In genomic region chr10:11091517-11092102, GRCh38 we compare ENCODE assay signal across 29 cellular contexts.
DNase-seq lines count a peak whose midpoint lies in the region; ATAC-seq, FAIRE-seq and TF ChIP-seq lines count a peak whose summit lies in the region.
"Had no signal": no experiment of that assay in that cellular context is flagged by ENCODE, and none has a peak within 500 bp of the region (broad histone marks: within the 10 kb centered on the region; RNA-seq: fewer than 3 reads in every experiment).

No MANE protein-coding gene starts in this region.

- FAIRE-seq in GM19239 (lab: Jason Lieb, UNC) = peak; percentile 58
- FAIRE-seq: colon, GM12892, H54, HTR-8/SVneo had no signal

- H3K4me1 Mint-ChIP-seq in stimulated activated naive CD8-positive, alpha-beta T cell treated with anti-CD3 and anti-CD28 coated beads, Interleukin-15, amount 100 ng/mL, for 72 hours = no peaks in the 10 kb centered on the region
- H3K4me1 Mint-ChIP-seq: activated naive CD8-positive, alpha-beta T cell treated with anti-CD3 and anti-CD28 coated beads, Interleukin-2, amount 10 ng/mL, durations not matched to agents 7 days and 5 days had no signal

- H3K4me3 Mint-ChIP-seq in stimulated activated naive CD8-positive, alpha-beta T cell treated with anti-CD3 and anti-CD28 coated beads, Interleukin-15, amount 100 ng/mL, for 72 hours = peak overlapping the region in 1 of 2 donors; percentile 17
- H3K4me3 Mint-ChIP-seq: activated CD8-positive, alpha-beta memory T cell treated with anti-CD3 and anti-CD28 coated beads, Interleukin-2, amount 10 ng/mL, durations not matched to agents 7 days and 5 days; activated naive CD8-positive, alpha-beta T cell treated with anti-CD3 and anti-CD28 coated beads, Interleukin-2, amount 10 ng/mL, durations not matched to agents 7 days and 5 days; type B pancreatic cell had no signal

- ATAC-seq in HG03469 (IDR thresholded peaks at IDR 0.05; ENCODE audit: unreplicated experiment) (peak; percentile 61), GM18867 (IDR thresholded peaks at IDR 0.05; ENCODE audit: unreplicated experiment) (no peak)
- ATAC-seq in stimulated activated naive CD8-positive, alpha-beta T cell treated with anti-CD3 and anti-CD28 coated beads, Interleukin-15, amount 100 ng/mL, for 72 hours = peak; percentile 55
- ATAC-seq: activated CD8-positive, alpha-beta memory T cell treated with anti-CD3 and anti-CD28 coated beads, Interleukin-2, amount 10 ng/mL, durations not matched to agents 7 days and 5 days; gastroesophageal sphincter had no signal

- no peak overlapping the region for H3K27ac ChIP-seq in coronary artery
- H3K27ac ChIP-seq: ascending aorta, gastroesophageal sphincter, right atrium auricular region, VCaP had no signal

- H3K9me3 Mint-ChIP-seq in stimulated activated naive CD8-positive, alpha-beta T cell treated with anti-CD3 and anti-CD28 coated beads, Interleukin-15, amount 100 ng/mL, for 72 hours = no peaks in the 10 kb centered on the region
- H3K9me3 Mint-ChIP-seq: activated naive CD8-positive, alpha-beta T cell treated with anti-CD3 and anti-CD28 coated beads, Interleukin-2, amount 10 ng/mL, durations not matched to agents 7 days and 5 days; activated T-helper 2 cell treated with anti-CD3 and anti-CD28 coated beads, Interferon-gamma antibody, Interleukin-2, Interleukin-4, amounts not matched to agents 10 μg/mL and 5 μg/mL and 100 μg/mL, durations not matched to agents 14 hours and 24 hours and 36 hours; type B pancreatic cell had no signal

- no peak overlapping the region for H3K4me3 ChIP-seq in coronary artery
- H3K4me3 ChIP-seq: ascending aorta, gastroesophageal sphincter, right atrium auricular region, smooth muscle cell had no signal

- no peaks in the 10 kb centered on the region for H3K27me3 Mint-ChIP-seq in stimulated activated naive CD8-positive, alpha-beta T cell treated with anti-CD3 and anti-CD28 coated beads, Interleukin-15, amount 100 ng/mL, for 72 hours

- DNase-seq in stimulated activated CD4-positive, alpha-beta T cell treated with anti-CD3 and anti-CD28 coated beads, Interleukin-15, amount 100 ng/mL, for 24 hours = peak; percentile 32
- no peak for DNase-seq in stimulated activated CD4-positive, alpha-beta T cell treated with anti-CD3 and anti-CD28 coated beads, Interleukin-4, amount 100 ng/mL, for 4 hours
- DNase-seq in GM19239 (ENCODE audit: insufficient read length, low spot score) = no peak
- peak in 1 of 2 donors; percentile 20 for DNase-seq in stimulated activated naive CD8-positive, alpha-beta T cell treated with anti-CD3 and anti-CD28 coated beads, Interleukin-15, amount 100 ng/mL, for 72 hours
- DNase-seq in coronary artery (ENCODE audit: low spot score) = no peak
- DNase-seq: activated CD4-positive, alpha-beta T cell treated with anti-CD3 and anti-CD28 coated beads, Interleukin-2, amount 50 U/mL, for 1 hour; activated CD8-positive, alpha-beta memory T cell treated with anti-CD3 and anti-CD28 coated beads, Interleukin-2, amount 10 ng/mL, durations not matched to agents 7 days and 5 days; activated naive CD8-positive, alpha-beta T cell treated with anti-CD3 and anti-CD28 coated beads, Interleukin-2, amount 10 ng/mL, durations not matched to agents 7 days and 5 days; DMS 273 treated with DMSO at 0.1 percent for 48 hours; effector CD4-positive, alpha-beta T cell; EL; NCI-H1092 treated with DMSO at 0.1 percent for 48 hours; NCI-H1694 treated with DMSO at 0.1 percent for 48 hours; NCI-H82; posterior cingulate gyrus; substantia nigra had no signal

- H3K27ac Mint-ChIP-seq in stimulated activated naive CD8-positive, alpha-beta T cell treated with anti-CD3 and anti-CD28 coated beads, Interleukin-15, amount 100 ng/mL, for 72 hours = no peak overlapping the region
- H3K27ac Mint-ChIP-seq: activated CD8-positive, alpha-beta memory T cell treated with anti-CD3 and anti-CD28 coated beads, Interleukin-2, amount 10 ng/mL, durations not matched to agents 7 days and 5 days; activated naive CD8-positive, alpha-beta T cell treated with anti-CD3 and anti-CD28 coated beads, Interleukin-2, amount 10 ng/mL, durations not matched to agents 7 days and 5 days; activated T-helper 2 cell treated with anti-CD3 and anti-CD28 coated beads, Interferon-gamma antibody, Interleukin-2, Interleukin-4, amounts not matched to agents 10 μg/mL and 5 μg/mL and 100 μg/mL, durations not matched to agents 14 hours and 24 hours and 36 hours; type B pancreatic cell had no signal

- TF ChIP-seq CTCF in coronary artery (IDR thresholded peaks at IDR 0.05) = no peak
